Comparison of ENCODE assay signal across 8 cellular contexts in the genomic region with DNA sequence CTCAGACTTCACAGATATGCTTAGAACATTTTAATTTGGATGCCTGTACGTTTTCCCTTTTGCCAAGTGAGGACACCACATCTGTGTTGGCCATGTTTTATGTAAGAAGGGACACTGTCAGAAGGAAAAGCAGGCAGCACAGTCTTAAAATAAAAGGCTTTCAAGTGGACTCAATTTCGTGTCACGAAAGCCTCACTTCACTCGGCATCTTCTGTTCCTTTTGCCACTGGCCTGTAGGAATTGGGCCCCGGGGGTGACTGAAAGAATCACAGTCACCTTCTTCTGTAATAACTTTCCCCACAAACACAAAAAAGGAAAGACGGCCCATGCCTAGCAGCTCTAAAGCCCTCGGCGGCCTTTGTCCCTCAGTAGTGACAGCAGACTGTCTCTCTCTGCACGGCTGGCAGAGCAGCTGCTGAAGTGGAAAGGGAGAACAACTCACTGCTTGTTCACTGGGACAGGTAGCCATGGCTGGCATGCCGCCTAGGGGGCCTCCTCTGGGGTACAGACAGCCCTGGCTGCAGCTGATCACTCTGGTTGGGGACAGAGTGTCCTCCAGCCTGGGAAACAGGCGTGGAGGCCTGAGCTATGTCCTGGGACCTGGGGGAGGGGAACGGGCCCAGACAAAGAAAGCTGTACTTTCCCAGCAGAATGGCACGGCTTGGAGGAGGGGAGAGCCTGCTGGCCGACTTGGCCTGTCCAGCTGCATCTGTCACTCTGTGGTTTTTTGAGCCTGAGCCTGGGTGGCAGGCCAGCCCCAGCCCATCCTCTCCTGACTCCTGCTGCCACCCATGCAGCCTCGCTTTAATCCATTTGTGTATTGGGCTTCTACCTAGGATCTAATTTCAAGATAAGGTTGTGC. TPM values are rescaled to one million over a fixed set of nuclear protein-coding genes. Genes with fewer than 3 reads are reported as not detected.
DNase-seq lines count a peak whose midpoint lies in the region; ATAC-seq and TF ChIP-seq lines count a peak whose summit lies in the region.
"Had no signal": no experiment of that assay in that cellular context is flagged by ENCODE, and none has a peak within 500 bp of the region (broad histone marks: within the 10 kb centered on the region; RNA-seq: fewer than 3 reads in every experiment).

No MANE protein-coding gene starts in this region.

- H3K36me3 ChIP-seq in mammary epithelial cell (ENCODE audit: insufficient read depth, low read length) (no peaks in the 10 kb centered on the region), mesenchymal stem cell (ENCODE audit: control insufficient read depth in 1 of 2, insufficient read depth in 2 of 2, low read depth in 1 of 2, low read length in 2 of 2) (peaks cover 0 to 3% of the 10 kb centered on the region in 2 experiments), thyroid gland (no peaks in the 10 kb centered on the region)

- no peak for ATAC-seq in activated naive CD8-positive, alpha-beta T cell treated with anti-CD3 and anti-CD28 coated beads, Interleukin-2, amount 50 U/mL, for 24 hours
- ATAC-seq in HG02763 (IDR thresholded peaks at IDR 0.05; ENCODE audit: unreplicated experiment), result no peak

- H2BK120ac ChIP-seq in mesenchymal stem cell (ENCODE audit: low read depth, low read length), result peak overlapping the region; percentile 81

- TF ChIP-seq POLR2A in thyroid gland (IDR thresholded peaks at IDR 0.05), result peak in 1 of 2 donors; percentile 79

- H3K27me3 ChIP-seq in mammary epithelial cell (ENCODE audit: insufficient read depth, low read length), result no peaks in the 10 kb centered on the region
- H3K27me3 ChIP-seq in mesenchymal stem cell (ENCODE audit: control insufficient read depth in 1 of 2, insufficient read depth in 1 of 2, low read length in 2 of 2), result no peaks in the 10 kb centered on the region
- no peaks in the 10 kb centered on the region for H3K27me3 ChIP-seq in thyroid gland

- H3K27me3 Mint-ChIP-seq in activated naive CD8-positive, alpha-beta T cell treated with anti-CD3 and anti-CD28 coated beads, Interleukin-2, amount 50 U/mL, for 24 hours, result peaks cover 2% of the 10 kb centered on the region

- H3K79me2 ChIP-seq in mammary epithelial cell (ENCODE audit: insufficient read depth, low read length), result no peaks in the 10 kb centered on the region

- no peak overlapping the region for H2BK15ac ChIP-seq in mesenchymal stem cell (ENCODE audit: low read depth, poor library complexity, severe bottlenecking)

- DNase-seq in HK-2 (ENCODE audit: unreplicated experiment) (peak; percentile 77), mammary epithelial cell (no peak), mesenchymal stem cell (peak; percentile 76), thyroid gland (peak; percentile 100)
- DNase-seq in activated naive CD8-positive, alpha-beta T cell treated with anti-CD3 and anti-CD28 coated beads, Interleukin-2, amount 50 U/mL, for 24 hours, result no peak
- no peak for DNase-seq in stimulated activated CD4-positive, alpha-beta T cell treated with anti-CD3 and anti-CD28 coated beads, Interleukin-4, amount 100 ng/mL, for 1 hour
- DNase-seq: NCI-H1105 treated with DMSO at 0.1 percent for 48 hours had no signal

- peak overlapping the region; percentile 90 to 93 for H3K4ac ChIP-seq in mesenchymal stem cell (ENCODE audit: low read depth in 1 of 2, low read length in 2 of 2)

- peak overlapping the region; percentile 95 for H4K8ac ChIP-seq in mesenchymal stem cell (ENCODE audit: low read length)

- peak overlapping the region; percentile 74 for H2AK5ac ChIP-seq in mesenchymal stem cell (ENCODE audit: low read length, severe bottlenecking)

- H3K4me3 ChIP-seq in mammary epithelial cell (replicated peaks in 1 of 3; ENCODE audit: insufficient read depth in 1 of 3, low read depth in 2 of 3, low read length in 3 of 3) (no peak overlapping the region), mesenchymal stem cell (ENCODE audit: insufficient read depth in 1 of 2, low read depth in 1 of 2, low read length in 2 of 2) (no peak overlapping the region), thyroid gland (replicated peaks in 1 of 3) (peak overlapping the region in 1 of 3 donors; percentile 46)

- BruUV-seq in mammary epithelial cell (replicated peaks; lab: Mats Ljungman, UMichigan), result no TSS peak

- H3K4me1 Mint-ChIP-seq in activated naive CD8-positive, alpha-beta T cell treated with anti-CD3 and anti-CD28 coated beads, Interleukin-2, amount 50 U/mL, for 24 hours, result peaks cover 45% of the 10 kb centered on the region

- H2AFZ ChIP-seq in mammary epithelial cell (ENCODE audit: low read depth, low read length) (peak overlapping the region; percentile 51), mesenchymal stem cell (ENCODE audit: low read depth, low read length) (peak overlapping the region; percentile 56)

- H3K18ac ChIP-seq in mesenchymal stem cell (ENCODE audit: low read depth in 1 of 2, low read length in 2 of 2), result peak overlapping the region; percentile 88 to 99

- no peak overlapping the region for H3K4me2 ChIP-seq in mammary epithelial cell (ENCODE audit: insufficient read depth, low read depth, low read length)
- peak overlapping the region; percentile 31 for H3K4me2 ChIP-seq in mesenchymal stem cell (ENCODE audit: low read length, poor library complexity, severe bottlenecking)

- peak overlapping the region; percentile 92 for H4K91ac ChIP-seq in mesenchymal stem cell (ENCODE audit: low read length)

- no peaks in the 10 kb centered on the region for H3K9me3 ChIP-seq in mammary epithelial cell (replicated peaks; ENCODE audit: insufficient read depth, low read length)
- H3K9me3 ChIP-seq in mesenchymal stem cell (ENCODE audit: control insufficient read depth, low read length), result no peaks in the 10 kb centered on the region
- no peaks in the 10 kb centered on the region for H3K9me3 ChIP-seq in thyroid gland

- H2BK5ac ChIP-seq in mesenchymal stem cell (ENCODE audit: low read depth, low read length, poor library complexity, severe bottlenecking), result no peak overlapping the region

- H2BK12ac ChIP-seq in mesenchymal stem cell (ENCODE audit: low read length in 2 of 2), result peak overlapping the region; percentile 69 to 85

- CTCF ChIA-PET in mammary epithelial cell (lab: Charles Lee; ENCODE audit: low non-redundant PET), result no interaction called here

- no peaks in the 10 kb centered on the region for H3K36me3 Mint-ChIP-seq in activated naive CD8-positive, alpha-beta T cell treated with anti-CD3 and anti-CD28 coated beads, Interleukin-2, amount 50 U/mL, for 24 hours (ENCODE audit: low read depth)

- H3K9ac ChIP-seq in mammary epithelial cell (ENCODE audit: insufficient read depth, low read length), result no peak overlapping the region
- H3K9ac ChIP-seq in mesenchymal stem cell (ENCODE audit: low read length), result no peak overlapping the region

- TF ChIP-seq CTCF in mammary epithelial cell (conservative IDR thresholded peaks at IDR 0.05 in 1 of 2, IDR thresholded peaks at IDR 0.05 in 1 of 2; ENCODE audit: extremely low read depth in 1 of 2, insufficient read depth in 1 of 2, low read depth in 1 of 2, low read length in 2 of 2) (no peak), thyroid gland (IDR thresholded peaks at IDR 0.05) (peak in 1 of 6 experiments; percentile 2)

- in situ Hi-C loops in mammary epithelial cell (cut with MboI; ENCODE audit: low sequenced_read_pairs in 2 of 2), result no loop called here

- no peak overlapping the region for H3K27ac ChIP-seq in mammary epithelial cell (ENCODE audit: insufficient read depth, low read depth, low read length)
- H3K27ac ChIP-seq in mesenchymal stem cell (ENCODE audit: low read length, poor library complexity, severe bottlenecking), result peak overlapping the region; percentile 52
- peak overlapping the region; percentile 93 to 97 (median 96) for H3K27ac ChIP-seq in thyroid gland

- peak overlapping the region in 1 of 2 experiments; percentile 91 for H3K23ac ChIP-seq in mesenchymal stem cell (ENCODE audit: low read length in 2 of 2)

- WGBS in mammary epithelial cell (ENCODE audit: low coverage, missing lambda C conversion rate), result 49% methylated on average over 15 of the region's 15 CpGs
- WGBS in mesenchymal stem cell, result 35% methylated on average over 15 of the region's 15 CpGs
- WGBS in thyroid gland, 2 donors, result 25 to 26% methylated on average over 12 to 15 of the region's 15 CpGs

- peak overlapping the region in 1 of 2 experiments; percentile 96 for H3K14ac ChIP-seq in mesenchymal stem cell (ENCODE audit: low read length in 2 of 2)

- H3K4me1 ChIP-seq in mammary epithelial cell (ENCODE audit: insufficient read depth, low read length), result peaks cover 12% of the 10 kb centered on the region
- H3K4me1 ChIP-seq in mesenchymal stem cell (ENCODE audit: control insufficient read depth, insufficient read depth, low read depth, low read length), result peaks cover 57% of the 10 kb centered on the region
- peaks cover 79 to 83% of the 10 kb centered on the region in 2 donors for H3K4me1 ChIP-seq in thyroid gland

- dilution Hi-C loops in mammary epithelial cell (cut with HindIII; ENCODE audit: low sequenced_read_pairs), result loop anchor here (5.0 kb wide), 1 partner anchor 33 kb away; no protein-coding TSS in a partner anchor

- no peak overlapping the region for H3K27ac Mint-ChIP-seq in activated naive CD8-positive, alpha-beta T cell treated with anti-CD3 and anti-CD28 coated beads, Interleukin-2, amount 50 U/mL, for 24 hours

- no peaks in the 10 kb centered on the region for H4K20me1 ChIP-seq in mammary epithelial cell (ENCODE audit: insufficient read depth, low read length)

- no peaks in the 10 kb centered on the region for H3K9me3 Mint-ChIP-seq in activated naive CD8-positive, alpha-beta T cell treated with anti-CD3 and anti-CD28 coated beads, Interleukin-2, amount 50 U/mL, for 24 hours

- no peak overlapping the region for H3K4me3 Mint-ChIP-seq in activated naive CD8-positive, alpha-beta T cell treated with anti-CD3 and anti-CD28 coated beads, Interleukin-2, amount 50 U/mL, for 24 hours

- intact Hi-C loops in mammary epithelial cell (cut with micrococcal nuclease) (no loop called here), thyroid gland (cut with DNase I) (no loop called here)

- H3K79me1 ChIP-seq in mesenchymal stem cell (replicated peaks; ENCODE audit: low read length, poor library complexity, severe bottlenecking), result peaks cover 36% of the 10 kb centered on the region

RNA-seq across cellular contexts. Expression of gene RASSF4, which starts 4.4 kb away (rescaled TPM):
- 1 to 10 TPM; 1.4 to 4.0 TPM for total RNA-seq in mammary epithelial cell
- polyA plus RNA-seq in mammary epithelial cell, result 3.4 TPM
- polyA minus RNA-seq in mammary epithelial cell, result 8.9 TPM
- 30.8 TPM for polyA plus RNA-seq in mesenchymal stem cell (2013, experiment 1 of 2)
- polyA plus RNA-seq in mesenchymal stem cell (2013, experiment 2 of 2), result 30.3 TPM
- 100 to 1,000 TPM; 175 to 226 (median 203) TPM for total RNA-seq in thyroid gland

RNA-seq across cellular contexts. Expression of gene DEPP1, which starts 14.6 kb away (rescaled TPM):
- total RNA-seq in mammary epithelial cell (10 to 100 TPM; 25.0 to 45.6 TPM), thyroid gland (100 to 1,000 TPM in 2 of 4 donors, 10 to 100 TPM in 2; 45.1 to 518 (median 182) TPM)
- 139 TPM for polyA plus RNA-seq in mammary epithelial cell
- 230 TPM for polyA minus RNA-seq in mammary epithelial cell
- polyA plus RNA-seq in mesenchymal stem cell (2013, experiment 1 of 2), result 10.5 TPM
- polyA plus RNA-seq in mesenchymal stem cell (2013, experiment 2 of 2), result 10.5 TPM

RNA-seq across cellular contexts. Expression of gene ZNF22, which starts 36.7 kb away (rescaled TPM):
- total RNA-seq in mammary epithelial cell (1 to 10 TPM; 7.2 to 7.7 TPM), thyroid gland (10 to 100 TPM; 28.5 to 40.3 (median 33.1) TPM)
- 2.7 TPM for polyA plus RNA-seq in mammary epithelial cell
- 1.9 TPM for polyA minus RNA-seq in mammary epithelial cell
- 13.5 TPM for polyA plus RNA-seq in mesenchymal stem cell (2013, experiment 1 of 2)
- 14.1 TPM for polyA plus RNA-seq in mesenchymal stem cell (2013, experiment 2 of 2)

RNA-seq across cellular contexts. Expression of gene TMEM72, which starts 52.9 kb away (rescaled TPM):
- total RNA-seq in mammary epithelial cell (not detected), thyroid gland (not detected)
- not detected for polyA plus RNA-seq in mammary epithelial cell
- polyA minus RNA-seq in mammary epithelial cell, result not detected
- 0.23 TPM for polyA plus RNA-seq in mesenchymal stem cell (2013, experiment 1 of 2)
- polyA plus RNA-seq in mesenchymal stem cell (2013, experiment 2 of 2), result 0.11 TPM

Comparison
In these comparisons a context has a peak if more than half of its experiments do, and no peak if none do; other contexts are left out.
1. DNase-seq: peak in HK-2 (single experiment), mesenchymal stem cell (single experiment) and thyroid gland (2 of 2); none in mammary epithelial cell (single experiment), activated naive CD8-positive, alpha-beta T cell treated with anti-CD3 and anti-CD28 coated beads, Interleukin-2, amount 50 U/mL, for 24 hours (single experiment) and stimulated activated CD4-positive, alpha-beta T cell treated with anti-CD3 and anti-CD28 coated beads, Interleukin-4, amount 100 ng/mL, for 1 hour (single experiment).
2. RNA of gene RASSF4, which starts 4.4 kb away (total RNA-seq): 175 to 226 TPM in thyroid gland; 1.4 to 4.0 TPM in mammary epithelial cell; every median in the first group is over 10 times any median in the second.